15 cellular contexts compared by ENCODE assay signal in the genomic region with DNA sequence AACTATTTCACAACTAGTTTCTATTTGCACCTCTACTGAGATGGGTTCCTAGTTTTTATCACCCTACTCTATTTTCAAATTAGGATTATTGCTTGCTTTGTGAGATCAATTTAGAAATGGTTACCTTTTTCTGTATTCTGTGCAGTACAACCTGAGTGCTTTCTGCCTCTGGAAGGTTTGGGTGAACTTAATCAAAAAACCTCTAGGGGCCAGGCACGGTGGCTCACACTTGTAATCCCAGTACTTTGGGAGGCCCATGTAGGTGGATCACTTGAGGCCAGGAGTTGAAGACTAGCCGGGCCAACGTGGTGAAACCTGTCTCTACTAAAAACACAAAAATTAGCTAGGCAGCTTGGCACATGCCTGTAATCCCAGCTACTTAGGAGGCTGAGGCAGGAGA.
A peak's percentile ranks its signal among the peaks of the same experiment; 100 is the strongest.
DNase-seq lines count a peak whose midpoint lies in the region; ATAC-seq and TF ChIP-seq lines count a peak whose summit lies in the region.
"Had no signal": no experiment of that assay in that cellular context is flagged by ENCODE, and none has a peak within 500 bp of the region (broad histone marks: within the 10 kb centered on the region; RNA-seq: fewer than 3 reads in every experiment).

No MANE protein-coding gene starts in this region.

- no peak overlapping the region for H3K27ac ChIP-seq in HCT116 (ENCODE audit: low read depth, low read length)
- H3K27ac ChIP-seq: BLaER1 treated with 17β-estradiol and CSF1 and Interleukin-3, amounts not matched to agents 10 nM and 100 nM had no signal

- TF ChIP-seq POLR2A in HCT116 (IDR thresholded peaks at IDR 0.05; ENCODE audit: borderline replicate concordance, extremely low read depth, insufficient read depth, insufficient read length): no peak

- no peaks in the 10 kb centered on the region for H3K27me3 Mint-ChIP-seq in activated T-cell treated with anti-CD3 and anti-CD28 coated beads, Interleukin-2, amount 50 U/mL, for 72 hours (ENCODE audit: low read depth)
- H3K27me3 Mint-ChIP-seq in activated T-cell treated with anti-CD3 and anti-CD28 coated beads, Interleukin-2, amount 50 U/mL, for 4 hours (ENCODE audit: low read depth): no peaks in the 10 kb centered on the region
- H3K27me3 Mint-ChIP-seq in central memory CD8-positive, alpha-beta T cell: no peaks in the 10 kb centered on the region
- no peaks in the 10 kb centered on the region for H3K27me3 Mint-ChIP-seq in natural killer cell treated with Interleukin-12 subunit alpha and Interleukin-12 subunit beta and Interleukin-15 and Interleukin-18, amount 100 ng/mL, for 72 hours

- H3K4me3 Mint-ChIP-seq in activated T-cell treated with anti-CD3 and anti-CD28 coated beads, Interleukin-2, amount 50 U/mL, for 72 hours: no peak overlapping the region
- H3K4me3 Mint-ChIP-seq in activated T-cell treated with anti-CD3 and anti-CD28 coated beads, Interleukin-2, amount 50 U/mL, for 4 hours: no peak overlapping the region
- no peak overlapping the region for H3K4me3 Mint-ChIP-seq in central memory CD8-positive, alpha-beta T cell
- H3K4me3 Mint-ChIP-seq in natural killer cell treated with Interleukin-12 subunit alpha and Interleukin-12 subunit beta and Interleukin-15 and Interleukin-18, amount 100 ng/mL, for 72 hours: peak overlapping the region; percentile 18

- H3K9me3 ChIP-seq in HCT116 (ENCODE audit: control insufficient read depth in 1 of 2, insufficient read depth in 1 of 2, low read depth in 1 of 2, low read length in 2 of 2): no peaks in the 10 kb centered on the region
- H3K9me3 ChIP-seq: BLaER1 treated with 17β-estradiol and CSF1 and Interleukin-3, amounts not matched to agents 10 nM and 100 nM had no signal

- peaks cover 4 to 14% of the 10 kb centered on the region in 2 experiments; a peak in 2 of 4 replicates for H3K4me1 ChIP-seq in HCT116 (ENCODE audit: control insufficient read depth in 1 of 2, insufficient read depth in 2 of 2, low read length in 2 of 2)

- CTCF ChIA-PET in HCT116 (lab: Charles Lee): interaction anchor here (1.1 kb wide), 1 partner anchor 9 kb away, joined by 3 read pairs; no protein-coding TSS in a partner anchor

- no peak for TF ChIP-seq CTCF in HCT116 (IDR thresholded peaks at IDR 0.05 in 2 of 3, conservative IDR thresholded peaks at IDR 0.05 in 1 of 3; ENCODE audit: borderline replicate concordance in 1 of 3, insufficient read depth in 1 of 3, low read depth in 2 of 3, low read length in 2 of 3)

- BruUV-seq in HCT116 (replicated peaks; lab: Mats Ljungman, UMichigan): no TSS peak

- no peaks in the 10 kb centered on the region for H3K9me3 Mint-ChIP-seq in activated T-cell treated with anti-CD3 and anti-CD28 coated beads, Interleukin-2, amount 50 U/mL, for 72 hours
- no peaks in the 10 kb centered on the region for H3K9me3 Mint-ChIP-seq in activated T-cell treated with anti-CD3 and anti-CD28 coated beads, Interleukin-2, amount 50 U/mL, for 4 hours
- no peaks in the 10 kb centered on the region for H3K9me3 Mint-ChIP-seq in central memory CD8-positive, alpha-beta T cell
- no peaks in the 10 kb centered on the region for H3K9me3 Mint-ChIP-seq in natural killer cell treated with Interleukin-12 subunit alpha and Interleukin-12 subunit beta and Interleukin-15 and Interleukin-18, amount 100 ng/mL, for 72 hours

- no peaks in the 10 kb centered on the region for H3K9me2 ChIP-seq in HCT116 (ENCODE audit: insufficient read depth)

- no peak overlapping the region for H2AFZ ChIP-seq in HCT116 (ENCODE audit: low read depth, low read length, poor library complexity, severe bottlenecking)

- no peak for ATAC-seq in activated T-cell treated with anti-CD3 and anti-CD28 coated beads, Interleukin-2, amount 50 U/mL, for 72 hours (replicated peaks in 1 of 2)
- ATAC-seq in activated T-cell treated with anti-CD3 and anti-CD28 coated beads, Interleukin-2, amount 50 U/mL, for 4 hours: no peak
- ATAC-seq in HCT116: peak; percentile 58
- ATAC-seq in central memory CD8-positive, alpha-beta T cell (replicated peaks; ENCODE audit: extremely low read depth, poor library complexity, severe bottlenecking): no peak
- ATAC-seq in natural killer cell treated with Interleukin-12 subunit alpha and Interleukin-12 subunit beta and Interleukin-15 and Interleukin-18, amount 100 ng/mL, for 72 hours: no peak
- ATAC-seq in SK-N-SH treated with all-trans-retinoic acid at 6 μM for 48 hours: no peak
- ATAC-seq: PC-3 had no signal

- peaks cover 52% of the 10 kb centered on the region for H3K79me2 ChIP-seq in HCT116 (ENCODE audit: insufficient read depth, low read length)

- no peak for DNase-seq in activated T-cell treated with anti-CD3 and anti-CD28 coated beads, Interleukin-2, amount 50 U/mL, for 72 hours
- no peak for DNase-seq in activated T-cell treated with anti-CD3 and anti-CD28 coated beads, Interleukin-2, amount 50 U/mL, for 4 hours
- DNase-seq in HCT116 (ENCODE audit: low read depth, low spot score) (no peak), HCEC 1CT (no peak)
- DNase-seq in central memory CD8-positive, alpha-beta T cell (ENCODE audit: low spot score in 2 of 2): no peak
- DNase-seq in natural killer cell treated with Interleukin-12 subunit alpha and Interleukin-12 subunit beta and Interleukin-15 and Interleukin-18, amount 100 ng/mL, for 72 hours (ENCODE audit: low spot score): no peak
- DNase-seq: DND-41, MV-4-11, NCI-H1417 treated with DMSO at 0.1 percent for 48 hours, NCI-H2029, NCI-H2171 treated with DMSO at 0.1 percent for 48 hours, NCI-H446 treated with DMSO at 0.1 percent for 48 hours, PC-3 had no signal

- intact Hi-C loops in HCT116 (cut with micrococcal nuclease): loop anchor here (5.0 kb wide), 1 partner anchor 644 kb away; no protein-coding TSS in a partner anchor

- POLR2A ChIA-PET in HCT116 (lab: Charles Lee): no interaction called here

- H3K27me3 ChIP-seq in HCT116 (ENCODE audit: insufficient read depth, low read length): no peaks in the 10 kb centered on the region
- H3K27me3 ChIP-seq: BLaER1 treated with 17β-estradiol and CSF1 and Interleukin-3, amounts not matched to agents 10 nM and 100 nM had no signal

- RAD21 ChIA-PET in HCT116 (lab: Charles Lee; ENCODE audit: low non-redundant PET in 1 of 2, low total read pairs in 2 of 2, uncharacterized antibody in 2 of 2, unreplicated experiment in 2 of 2): no interaction called here

- no peak overlapping the region for H3K4me3 ChIP-seq in HCT116 (replicated peaks in 1 of 2; ENCODE audit: low read depth in 1 of 2, low read length in 2 of 2)
- H3K4me3 ChIP-seq: BLaER1 treated with 17β-estradiol and CSF1 and Interleukin-3, amounts not matched to agents 10 nM and 100 nM had no signal

- H3K36me3 ChIP-seq in HCT116 (ENCODE audit: control insufficient read depth in 1 of 2, insufficient read depth in 2 of 2, low read length in 2 of 2): peaks cover 0 to 14% of the 10 kb centered on the region in 2 experiments; a peak in 1 of 4 replicates

- H3K4me1 Mint-ChIP-seq in activated T-cell treated with anti-CD3 and anti-CD28 coated beads, Interleukin-2, amount 50 U/mL, for 72 hours (ENCODE audit: low read depth): peaks cover 23% of the 10 kb centered on the region
- H3K4me1 Mint-ChIP-seq in activated T-cell treated with anti-CD3 and anti-CD28 coated beads, Interleukin-2, amount 50 U/mL, for 4 hours (ENCODE audit: low read depth): peaks cover 26% of the 10 kb centered on the region
- peaks cover 35% of the 10 kb centered on the region for H3K4me1 Mint-ChIP-seq in central memory CD8-positive, alpha-beta T cell
- peaks cover 26 to 45% of the 10 kb centered on the region in 2 donors for H3K4me1 Mint-ChIP-seq in natural killer cell treated with Interleukin-12 subunit alpha and Interleukin-12 subunit beta and Interleukin-15 and Interleukin-18, amount 100 ng/mL, for 72 hours (ENCODE audit: low read depth in 2 of 2)

- H3K36me3 Mint-ChIP-seq in activated T-cell treated with anti-CD3 and anti-CD28 coated beads, Interleukin-2, amount 50 U/mL, for 72 hours (ENCODE audit: insufficient read depth in 2 of 2): peaks cover 6% of the 10 kb centered on the region in 2 donors
- H3K36me3 Mint-ChIP-seq in activated T-cell treated with anti-CD3 and anti-CD28 coated beads, Interleukin-2, amount 50 U/mL, for 4 hours (ENCODE audit: insufficient read depth): peaks cover 32% of the 10 kb centered on the region
- peaks cover 38% of the 10 kb centered on the region for H3K36me3 Mint-ChIP-seq in central memory CD8-positive, alpha-beta T cell (ENCODE audit: insufficient read depth)
- H3K36me3 Mint-ChIP-seq in natural killer cell treated with Interleukin-12 subunit alpha and Interleukin-12 subunit beta and Interleukin-15 and Interleukin-18, amount 100 ng/mL, for 72 hours: peaks cover 30% of the 10 kb centered on the region

- no peak for TF ChIP-seq RAD21 in HCT116 (IDR thresholded peaks at IDR 0.05; ENCODE audit: low read depth)

- H3K4me2 ChIP-seq in HCT116 (ENCODE audit: low read length): no peak overlapping the region
- H3K4me2 ChIP-seq: BLaER1 treated with 17β-estradiol and CSF1 and Interleukin-3, amounts not matched to agents 10 nM and 100 nM had no signal

- H4K20me1 ChIP-seq in HCT116 (ENCODE audit: insufficient read depth): peaks cover 4% of the 10 kb centered on the region

- H3K9ac ChIP-seq in HCT116 (ENCODE audit: low read length): no peak overlapping the region
- H3K9ac ChIP-seq: BLaER1 treated with 17β-estradiol and CSF1 and Interleukin-3, amounts not matched to agents 10 nM and 100 nM had no signal

- peak overlapping the region; percentile 76 for H3K27ac Mint-ChIP-seq in activated T-cell treated with anti-CD3 and anti-CD28 coated beads, Interleukin-2, amount 50 U/mL, for 72 hours
- H3K27ac Mint-ChIP-seq in central memory CD8-positive, alpha-beta T cell (ENCODE audit: low read depth): peak overlapping the region; percentile 87
- H3K27ac Mint-ChIP-seq in natural killer cell treated with Interleukin-12 subunit alpha and Interleukin-12 subunit beta and Interleukin-15 and Interleukin-18, amount 100 ng/mL, for 72 hours: peak overlapping the region; percentile 70 to 81

TF ChIP-seq in HCT116, 20 proteins besides CTCF, POLR2A, EP300 and RAD21:
- no peak for TF ChIP-seq ZNF274 (IDR thresholded peaks at IDR 0.05; ENCODE audit: low read depth, low read length)
- TF ChIP-seq CEBPB (IDR thresholded peaks at IDR 0.05; ENCODE audit: low read depth): no peak
- TF ChIP-seq YY1 (IDR thresholded peaks at IDR 0.05; ENCODE audit: extremely low read depth, insufficient replicate concordance, low read depth, low read length): no peak

TF ChIP-seq in SK-N-SH treated with all-trans-retinoic acid at 6 μM for 48 hours, 23 proteins besides CTCF, POLR2A, EP300 and RAD21 (continues in another document):
- TF ChIP-seq, protein P1, sequence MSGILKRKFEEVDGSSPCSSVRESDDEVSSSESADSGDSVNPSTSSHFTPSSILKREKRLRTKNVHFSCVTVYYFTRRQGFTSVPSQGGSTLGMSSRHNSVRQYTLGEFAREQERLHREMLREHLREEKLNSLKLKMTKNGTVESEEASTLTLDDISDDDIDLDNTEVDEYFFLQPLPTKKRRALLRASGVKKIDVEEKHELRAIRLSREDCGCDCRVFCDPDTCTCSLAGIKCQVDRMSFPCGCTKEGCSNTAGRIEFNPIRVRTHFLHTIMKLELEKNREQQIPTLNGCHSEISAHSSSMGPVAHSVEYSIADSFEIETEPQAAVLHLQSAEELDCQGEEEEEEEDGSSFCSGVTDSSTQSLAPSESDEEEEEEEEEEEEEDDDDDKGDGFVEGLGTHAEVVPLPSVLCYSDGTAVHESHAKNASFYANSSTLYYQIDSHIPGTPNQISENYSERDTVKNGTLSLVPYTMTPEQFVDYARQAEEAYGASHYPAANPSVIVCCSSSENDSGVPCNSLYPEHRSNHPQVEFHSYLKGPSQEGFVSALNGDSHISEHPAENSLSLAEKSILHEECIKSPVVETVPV (CRISPR knock-in tag; IDR thresholded peaks at IDR 0.05): no peak
